In the genomic region with DNA sequence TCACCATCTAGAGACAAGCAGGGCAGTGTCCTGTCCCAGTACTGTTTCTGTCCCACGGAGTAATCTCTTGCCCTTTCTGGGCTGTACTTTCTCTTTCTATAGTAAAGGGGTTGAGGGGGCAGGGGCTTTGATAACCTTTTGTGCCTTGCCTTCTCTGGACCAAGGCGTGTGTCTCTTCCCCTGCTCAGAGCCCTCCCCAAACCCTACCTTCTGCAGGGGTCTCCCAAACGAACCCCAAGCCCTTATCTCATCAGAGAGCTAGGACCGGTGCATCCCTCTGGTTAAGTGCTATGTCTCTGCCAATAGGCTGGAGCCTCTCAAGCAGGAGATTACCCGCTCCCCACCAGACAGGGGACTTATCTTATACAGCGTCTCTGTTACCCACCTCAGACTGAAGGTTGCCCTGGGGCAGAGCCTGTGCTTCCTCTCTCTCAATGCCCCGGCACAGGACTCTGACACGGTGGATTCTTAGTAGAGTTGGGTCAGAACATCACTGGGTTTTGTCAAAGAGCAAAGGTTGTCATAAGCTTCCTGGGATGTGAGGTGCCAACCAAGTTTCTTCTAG, we compare ENCODE assay signal across 9 cellular contexts. TPM values are rescaled to one million over a fixed set of nuclear protein-coding genes. Genes with fewer than 3 reads are reported as not detected.
DNase-seq lines count a peak whose midpoint lies in the region; ATAC-seq and TF ChIP-seq lines count a peak whose summit lies in the region.
"Had no signal": no experiment of that assay in that cellular context is flagged by ENCODE, and none has a peak within 500 bp of the region (broad histone marks: within the 10 kb centered on the region; RNA-seq: fewer than 3 reads in every experiment).

No MANE protein-coding gene starts in this region.

- no peaks in the 10 kb centered on the region for H3K9me3 Mint-ChIP-seq in activated T-cell treated with anti-CD3 and anti-CD28 coated beads, Interleukin-2, amount 50 U/mL, for 4 hours

- peak; percentile 31 to 42 for DNase-seq in NCI-H526 (lab: John Stamatoyannopoulos, UW)
- DNase-seq in NCI-H526 treated with DMSO at 0.1 percent for 48 hours (lab: John Stamatoyannopoulos, UW) = no peak
- no peak for DNase-seq in activated T-cell treated with anti-CD3 and anti-CD28 coated beads, Interleukin-2, amount 50 U/mL, for 4 hours
- no peak for DNase-seq in hepatocyte (ENCODE audit: low spot score)
- peak in 1 of 49 donors; percentile 43 for DNase-seq in substantia nigra (lab: John Stamatoyannopoulos, UW)
- DNase-seq in NK-92 treated with Interleukin-12 subunit alpha and Interleukin-12 subunit beta, amount 100 ng/mL, for 24 hours (lab: John Stamatoyannopoulos, UW) = no peak
- DNase-seq in NCI-H1694 (lab: John Stamatoyannopoulos, UW) = no peak

- no peak for TF ChIP-seq CTCF in hepatocyte (IDR thresholded peaks at IDR 0.05; ENCODE audit: poor library complexity)

- peaks cover 25% of the 10 kb centered on the region for H3K4me1 ChIP-seq in hepatocyte (ENCODE audit: insufficient read depth)

- H3K9me2 ChIP-seq in hepatocyte (replicated peaks; ENCODE audit: insufficient read depth) = no peaks in the 10 kb centered on the region

- H3K4me3 Mint-ChIP-seq in activated T-cell treated with anti-CD3 and anti-CD28 coated beads, Interleukin-2, amount 50 U/mL, for 4 hours = peak overlapping the region; percentile 94

- H3K9me3 ChIP-seq in hepatocyte (ENCODE audit: low read depth) = no peaks in the 10 kb centered on the region

- peak overlapping the region; percentile 94 for H3K4me2 ChIP-seq in hepatocyte

- H3K27ac ChIP-seq in hepatocyte (peak overlapping the region; percentile 73), substantia nigra (ENCODE audit: low read depth, low read length, poor library complexity, severe bottlenecking) (peak overlapping the region; percentile 49)
- H3K27ac ChIP-seq: 22Rv1 had no signal

- no peak overlapping the region for H2AFZ ChIP-seq in hepatocyte

- H3K27me3 ChIP-seq in hepatocyte = no peaks in the 10 kb centered on the region

- peaks cover 64% of the 10 kb centered on the region for H3K79me2 ChIP-seq in hepatocyte

- peaks cover 12% of the 10 kb centered on the region for H3K36me3 Mint-ChIP-seq in activated T-cell treated with anti-CD3 and anti-CD28 coated beads, Interleukin-2, amount 50 U/mL, for 4 hours (ENCODE audit: insufficient read depth)

- H3K4me1 Mint-ChIP-seq in activated T-cell treated with anti-CD3 and anti-CD28 coated beads, Interleukin-2, amount 50 U/mL, for 4 hours (ENCODE audit: low read depth) = peaks cover 66% of the 10 kb centered on the region

- H4K20me1 ChIP-seq in hepatocyte (ENCODE audit: insufficient read depth, poor library complexity, severe bottlenecking) = peaks cover 6% of the 10 kb centered on the region

- peak in 1 of 2 donors; percentile 9 for ATAC-seq in activated T-cell treated with anti-CD3 and anti-CD28 coated beads, Interleukin-2, amount 50 U/mL, for 4 hours
- no peak for ATAC-seq in HG02642 (IDR thresholded peaks at IDR 0.05; ENCODE audit: poor library complexity, unreplicated experiment)

- H3K27me3 Mint-ChIP-seq in activated T-cell treated with anti-CD3 and anti-CD28 coated beads, Interleukin-2, amount 50 U/mL, for 4 hours (ENCODE audit: low read depth) = no peaks in the 10 kb centered on the region

- no peaks in the 10 kb centered on the region for H3K36me3 ChIP-seq in hepatocyte (replicated peaks; ENCODE audit: insufficient read depth, low read depth)

- WGBS in hepatocyte (ENCODE audit: low lambda C conversion rate, missing lambda C conversion rate) = 23% methylated on average over 8 of the region's 8 CpGs

- H3K4me3 ChIP-seq in hepatocyte = no peak overlapping the region

RNA-seq across cellular contexts. Expression of a gene that starts 2.9 kb away (rescaled TPM):
- total RNA-seq in activated T-cell treated with anti-CD3 and anti-CD28 coated beads, Interleukin-2, amount 50 U/mL, for 4 hours = 10 to 100 TPM in 2 of 3 donors, 1 to 10 TPM in 1; 9.3 to 14.2 (median 13.0) TPM
- total RNA-seq in hepatocyte = 12.4 and 12.7 TPM in 2 replicates
- 15.1 and 19.7 TPM in 2 replicates for polyA plus RNA-seq in hepatocyte

RNA-seq across cellular contexts. Expression of a gene that starts 19.2 kb away (rescaled TPM):
- total RNA-seq in activated T-cell treated with anti-CD3 and anti-CD28 coated beads, Interleukin-2, amount 50 U/mL, for 4 hours = 1 to 10 TPM; 1.5 to 2.2 (median 1.6) TPM
- 0.76 and 1.5 TPM in 2 replicates for total RNA-seq in hepatocyte
- 3.3 and 3.8 TPM in 2 replicates for polyA plus RNA-seq in hepatocyte

Comparison
In these comparisons a context has a peak if more than half of its experiments do, and no peak if none do; other contexts are left out.
1. DNase-seq: peak in NCI-H526 (2 of 2); none in NCI-H526 treated with DMSO at 0.1 percent for 48 hours (single experiment), activated T-cell treated with anti-CD3 and anti-CD28 coated beads, Interleukin-2, amount 50 U/mL, for 4 hours (single experiment), hepatocyte (single experiment), NK-92 treated with Interleukin-12 subunit alpha and Interleukin-12 subunit beta, amount 100 ng/mL, for 24 hours (single experiment) and NCI-H1694 (single experiment).